Comparison of ENCODE assay signal across 8 cellular contexts in the genomic region with DNA sequence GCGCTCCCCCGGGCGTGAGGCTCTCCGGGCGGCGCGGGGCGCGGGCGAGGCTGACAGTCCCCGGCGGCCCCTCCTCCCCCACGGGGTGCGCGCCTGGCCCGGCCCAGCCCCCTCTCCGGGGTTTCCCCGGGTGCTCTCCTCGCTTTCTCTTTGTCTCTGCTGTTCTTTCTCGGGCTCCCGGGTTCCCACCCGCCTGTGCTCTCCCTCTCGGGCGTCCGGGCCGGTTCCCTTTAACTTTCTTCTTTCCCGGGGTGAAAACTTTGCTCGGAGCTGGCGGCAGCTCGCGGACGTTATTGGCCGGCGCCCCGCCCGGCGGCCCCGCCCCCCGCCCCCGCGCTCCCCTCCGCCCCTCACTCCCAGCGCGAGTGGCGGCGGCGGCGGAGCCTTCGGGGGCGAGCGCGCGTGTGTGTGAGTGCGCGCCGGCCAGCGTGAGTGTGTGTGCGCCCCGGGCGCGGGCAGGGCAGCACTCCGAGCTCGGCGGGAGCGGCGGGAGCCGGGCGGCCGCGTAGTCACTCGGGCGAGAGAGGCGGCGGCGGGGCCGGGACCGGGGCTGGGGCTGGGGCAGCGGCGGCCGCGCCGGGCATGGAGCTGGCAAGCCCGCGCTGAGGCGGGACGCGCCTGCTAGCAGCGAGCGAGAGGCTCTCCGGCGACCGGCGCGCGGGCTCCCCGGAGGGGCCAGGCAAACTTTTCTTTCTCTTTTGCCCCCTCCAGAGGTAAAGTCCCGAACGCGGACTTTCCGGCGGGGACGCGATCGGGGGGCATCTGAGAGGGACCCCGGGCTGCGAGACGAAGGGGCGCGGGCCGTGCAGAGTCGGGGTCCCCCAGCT. TPM values are rescaled to one million over a fixed set of nuclear protein-coding genes. Genes with fewer than 3 reads are reported as not detected.
DNase-seq lines count a peak whose midpoint lies in the region; ATAC-seq and TF ChIP-seq lines count a peak whose summit lies in the region.

Gene NTN1, plus strand, starts transcription at position 353 of the 827 bp plus-strand sequence. CDS start 864 bp downstream, outside the sequence.

- H3K36me3 ChIP-seq in endodermal cell (ENCODE audit: control insufficient read depth, insufficient read depth, low read length), result peaks cover 7% of the 10 kb centered on the region
- no peaks in the 10 kb centered on the region for H3K36me3 ChIP-seq in mucosa of descending colon (ENCODE audit: low read depth)

- CTCF ChIA-PET in activated CD4-positive, alpha-beta memory T cell treated with anti-CD3 and anti-CD28 coated beads, Interleukin-2, amount 10 ng/mL, durations not matched to agents 7 days and 5 days (lab: Charles Lee), result interaction anchor here (0.6 to 1.4 kb wide), 2 partner anchors 23 to 431 kb away, joined by 3 to 5 read pairs; no protein-coding TSS in a partner anchor

- peak within 1 kb of the TSS; percentile 69 for H3K4me3 Mint-ChIP-seq in activated CD4-positive, alpha-beta memory T cell treated with anti-CD3 and anti-CD28 coated beads, Interleukin-2, amount 10 ng/mL, durations not matched to agents 7 days and 5 days
- peak within 1 kb of the TSS; percentile 76 for H3K4me3 Mint-ChIP-seq in endodermal cell

- H3K27me3 Mint-ChIP-seq in activated CD4-positive, alpha-beta memory T cell treated with anti-CD3 and anti-CD28 coated beads, Interleukin-2, amount 10 ng/mL, durations not matched to agents 7 days and 5 days, result peaks cover 56% of the 10 kb centered on the region
- peaks cover 55% of the 10 kb centered on the region for H3K27me3 Mint-ChIP-seq in endodermal cell (ENCODE audit: insufficient read depth)

- H3K9me3 Mint-ChIP-seq in activated CD4-positive, alpha-beta memory T cell treated with anti-CD3 and anti-CD28 coated beads, Interleukin-2, amount 10 ng/mL, durations not matched to agents 7 days and 5 days, result no peaks in the 10 kb centered on the region
- no peaks in the 10 kb centered on the region for H3K9me3 Mint-ChIP-seq in endodermal cell

- intact Hi-C loops in mucosa of descending colon (cut with DNase I, micrococcal nuclease), result no loop called here

- peaks cover 4% of the 10 kb centered on the region for H3K4me1 ChIP-seq in endodermal cell (ENCODE audit: control insufficient read depth, insufficient read depth, low read length)
- H3K4me1 ChIP-seq in mucosa of descending colon (ENCODE audit: low read depth), result peaks cover 27% of the 10 kb centered on the region

- ATAC-seq in GM19324 (IDR thresholded peaks at IDR 0.05; ENCODE audit: low FRiP score, unreplicated experiment) (peak; percentile 64), mucosa of descending colon (peak; percentile 61)

- in situ Hi-C loops in ACHN (cut with HindIII; ENCODE audit: low pct_ligation_motif_present, low pct_unique_long_range_greater_than_20kb, low sequenced_read_pairs), result no loop called here

- POLR2A ChIA-PET in activated CD4-positive, alpha-beta memory T cell treated with anti-CD3 and anti-CD28 coated beads, Interleukin-2, amount 10 ng/mL, durations not matched to agents 7 days and 5 days (lab: Charles Lee), result no interaction called here

- peaks cover 60% of the 10 kb centered on the region for H3K27me3 ChIP-seq in endodermal cell (ENCODE audit: control insufficient read depth, insufficient read depth, low read length, poor library complexity, severe bottlenecking)

- H3K27ac ChIP-seq in endodermal cell (ENCODE audit: low read depth, low read length), result no peak within 1 kb of the TSS

- no peaks in the 10 kb centered on the region for H3K9me3 ChIP-seq in endodermal cell (ENCODE audit: control insufficient read depth, low read length)
- H3K9me3 ChIP-seq in mucosa of descending colon, result no peaks in the 10 kb centered on the region

- TF ChIP-seq CTCF in endodermal cell (conservative IDR thresholded peaks at IDR 0.05), result no peak
- TF ChIP-seq CTCF in mucosa of descending colon (IDR thresholded peaks at IDR 0.05), result no peak

- no peak within 1 kb of the TSS for H3K27ac Mint-ChIP-seq in activated CD4-positive, alpha-beta memory T cell treated with anti-CD3 and anti-CD28 coated beads, Interleukin-2, amount 10 ng/mL, durations not matched to agents 7 days and 5 days
- no peak within 1 kb of the TSS for H3K27ac Mint-ChIP-seq in endodermal cell

- peak; percentile 28 for DNase-seq in ACHN
- no peak for DNase-seq in Jurkat, Clone E6-1 (ENCODE audit: low read depth, low spot score)
- peak; percentile 41 for DNase-seq in activated CD4-positive, alpha-beta memory T cell treated with anti-CD3 and anti-CD28 coated beads, Interleukin-2, amount 10 ng/mL, durations not matched to agents 7 days and 5 days
- peak; percentile 88 for DNase-seq in endodermal cell
- DNase-seq in mucosa of descending colon, result peak; percentile 38 to 59 (median 56)
- DNase-seq in stimulated activated CD8-positive, alpha-beta memory T cell treated with anti-CD3 and anti-CD28 coated beads, Interleukin-7, amount 100 ng/mL, for 24 hours (ENCODE audit: low read depth), result peak; percentile 28
- no peak for DNase-seq in NCI-H128 (lab: John Stamatoyannopoulos, UW; ENCODE audit: unreplicated experiment)

- peak within 1 kb of the TSS; percentile 22 for H3K9ac ChIP-seq in endodermal cell (ENCODE audit: extremely low read depth, low read length, poor library complexity, severe bottlenecking)

- H3K4me3 ChIP-seq in Jurkat, Clone E6-1 (ENCODE audit: low read length), result peak within 1 kb of the TSS; percentile 55
- H3K4me3 ChIP-seq in endodermal cell (ENCODE audit: low read length), result peak within 1 kb of the TSS; percentile 89
- H3K4me3 ChIP-seq in mucosa of descending colon, result no peak within 1 kb of the TSS

- peaks cover 3% of the 10 kb centered on the region for H3K36me3 Mint-ChIP-seq in activated CD4-positive, alpha-beta memory T cell treated with anti-CD3 and anti-CD28 coated beads, Interleukin-2, amount 10 ng/mL, durations not matched to agents 7 days and 5 days (ENCODE audit: low read depth)
- no peaks in the 10 kb centered on the region for H3K36me3 Mint-ChIP-seq in endodermal cell (ENCODE audit: low read depth)

- WGBS in endodermal cell (ENCODE audit: insufficient coverage in 1 of 2, insufficient read length in 1 of 2), 2 experiments, result 0 to 1% methylated on average over 30 to 111 of the region's 111 CpGs

- peaks cover 4% of the 10 kb centered on the region for H3K4me1 Mint-ChIP-seq in activated CD4-positive, alpha-beta memory T cell treated with anti-CD3 and anti-CD28 coated beads, Interleukin-2, amount 10 ng/mL, durations not matched to agents 7 days and 5 days
- H3K4me1 Mint-ChIP-seq in endodermal cell, result peaks cover 26% of the 10 kb centered on the region

RNA-seq across cellular contexts. Expression of gene NTN1, which starts in this region (rescaled TPM):
- polyA plus RNA-seq in Jurkat, Clone E6-1 (2012; ENCODE audit: insufficient read depth, insufficient read length), result 5.1 TPM
- not detected for total RNA-seq in activated CD4-positive, alpha-beta memory T cell treated with anti-CD3 and anti-CD28 coated beads, Interleukin-2, amount 10 ng/mL, durations not matched to agents 7 days and 5 days
- total RNA-seq in endodermal cell (10 to 100 TPM; 17.0 to 40.4 TPM), mucosa of descending colon (10 to 100 TPM in 1 of 3 donors, 1 to 10 TPM in 2; 3.7 to 61.8 (median 4.0) TPM)
- 14.7 TPM for polyA plus RNA-seq in endodermal cell (2013, experiment 1 of 2)
- polyA plus RNA-seq in endodermal cell (2013, experiment 2 of 2), result 18.4 TPM

Comparison
In these comparisons a context has a peak if more than half of its experiments do, and no peak if none do; other contexts are left out.
1. RNA of gene NTN1 (total RNA-seq): 17.0 to 40.4 TPM in endodermal cell and 3.7 to 61.8 TPM in mucosa of descending colon; not detected in activated CD4-positive, alpha-beta memory T cell treated with anti-CD3 and anti-CD28 coated beads, Interleukin-2, amount 10 ng/mL, durations not matched to agents 7 days and 5 days; every median in the first group is over 4 times any median in the second.
2. Peak in DNase-seq in activated CD4-positive, alpha-beta memory T cell treated with anti-CD3 and anti-CD28 coated beads, Interleukin-2, amount 10 ng/mL, durations not matched to agents 7 days and 5 days; RNA of the gene not detected or under 1 TPM.
3. DNase-seq: peak in ACHN (single experiment), endodermal cell (single experiment), mucosa of descending colon (3 of 3) and stimulated activated CD8-positive, alpha-beta memory T cell treated with anti-CD3 and anti-CD28 coated beads, Interleukin-7, amount 100 ng/mL, for 24 hours (single experiment); none in Jurkat, Clone E6-1 (single experiment) and NCI-H128 (single experiment).